ENCODE assay signal across 8 cellular contexts in genomic region chr11:62705401-62705800, GRCh38. TPM values are rescaled to one million over a fixed set of nuclear protein-coding genes. Genes with fewer than 3 reads are reported as not detected.
DNase-seq lines count a peak whose midpoint lies in the region; ATAC-seq and TF ChIP-seq lines count a peak whose summit lies in the region.

No MANE protein-coding gene starts in this region.

- no peak overlapping the region for H3K4ac ChIP-seq in neuronal stem cell (ENCODE audit: low read length)

- TF ChIP-seq POLR2A in Peyer's patch (IDR thresholded peaks at IDR 0.05) = no peak

- TF ChIP-seq CTCF in Peyer's patch (IDR thresholded peaks at IDR 0.05) (no peak), endodermal cell (conservative IDR thresholded peaks at IDR 0.05) (peak; percentile 22)

- H3K36me3 ChIP-seq in Peyer's patch (peaks cover 0 to 7% (median 0%) of the 10 kb centered on the region in 3 donors), endodermal cell (ENCODE audit: control insufficient read depth, insufficient read depth, low read length) (peaks cover 50% of the 10 kb centered on the region), neuronal stem cell (replicated peaks in 1 of 2; ENCODE audit: control insufficient read depth in 2 of 2, insufficient read depth in 2 of 2, low read length in 2 of 2) (peaks cover 9 to 59% of the 10 kb centered on the region in 2 donors)

- H2BK15ac ChIP-seq in neuronal stem cell (ENCODE audit: low read length) = peak overlapping the region; percentile 42

- peak overlapping the region; percentile 76 for H2BK5ac ChIP-seq in neuronal stem cell (ENCODE audit: low read length)

- H2AK5ac ChIP-seq in neuronal stem cell (ENCODE audit: low read depth, low read length) = peak overlapping the region; percentile 72

- peak overlapping the region; percentile 88 for H2AFZ ChIP-seq in neuronal stem cell (ENCODE audit: low read length)

- H3K27me3 Mint-ChIP-seq in endodermal cell (ENCODE audit: insufficient read depth) = no peaks in the 10 kb centered on the region

- peak overlapping the region; percentile 33 for H4K91ac ChIP-seq in neuronal stem cell (ENCODE audit: low read depth, low read length, poor library complexity)

- H3K14ac ChIP-seq in neuronal stem cell (ENCODE audit: low read length) = no peak overlapping the region

- DNase-seq in NCI-H1092 treated with DMSO at 0.1 percent for 48 hours (lab: John Stamatoyannopoulos, UW) = peak; percentile 85
- DNase-seq in NCI-H1092 (lab: John Stamatoyannopoulos, UW) = no peak
- no peak for DNase-seq in Peyer's patch
- peak; percentile 61 for DNase-seq in endodermal cell
- no peak for DNase-seq in neuronal stem cell (ENCODE audit: low spot score)
- DNase-seq in stimulated activated naive CD4-positive, alpha-beta T cell (lab: John Stamatoyannopoulos, UW) = no peak
- DNase-seq in OCI-M2 (lab: John Stamatoyannopoulos, UW; ENCODE audit: unreplicated experiment) = no peak

- no peaks in the 10 kb centered on the region for H3K79me1 ChIP-seq in neuronal stem cell (ENCODE audit: low read depth, low read length)

- H3K4me1 ChIP-seq in Peyer's patch (peaks cover 0 to 35% (median 12%) of the 10 kb centered on the region in 4 donors), endodermal cell (ENCODE audit: control insufficient read depth, insufficient read depth, low read length) (peaks cover 27% of the 10 kb centered on the region), neuronal stem cell (ENCODE audit: control insufficient read depth in 2 of 2, insufficient read depth in 1 of 2, low read depth in 1 of 2, low read length in 2 of 2) (peaks cover 23 to 31% of the 10 kb centered on the region in 2 donors)

- H3K9me3 ChIP-seq in Peyer's patch (no peaks in the 10 kb centered on the region), endodermal cell (ENCODE audit: control insufficient read depth, low read length) (no peaks in the 10 kb centered on the region), neuronal stem cell (replicated peaks in 1 of 2; ENCODE audit: control insufficient read depth in 2 of 2, insufficient read depth in 1 of 2, low read depth in 1 of 2, low read length in 2 of 2) (no peaks in the 10 kb centered on the region)

- no peak overlapping the region for H3K23ac ChIP-seq in neuronal stem cell (ENCODE audit: low read depth, low read length, poor library complexity)

- H4K8ac ChIP-seq in neuronal stem cell (ENCODE audit: low read depth, low read length) = no peak overlapping the region

- H3K36me3 Mint-ChIP-seq in endodermal cell (ENCODE audit: low read depth) = peaks cover 30% of the 10 kb centered on the region

- H3K27me3 ChIP-seq in Peyer's patch (no peaks in the 10 kb centered on the region), endodermal cell (ENCODE audit: control insufficient read depth, insufficient read depth, low read length, poor library complexity, severe bottlenecking) (no peaks in the 10 kb centered on the region), neuronal stem cell (ENCODE audit: control insufficient read depth in 3 of 3, insufficient read depth in 3 of 3, low read depth in 1 of 3, low read length in 3 of 3) (no peaks in the 10 kb centered on the region)

- no peak for ATAC-seq in HG03196 (IDR thresholded peaks at IDR 0.05; ENCODE audit: unreplicated experiment)

- no peak overlapping the region for H3K18ac ChIP-seq in neuronal stem cell (ENCODE audit: low read length)

- H2BK120ac ChIP-seq in neuronal stem cell (ENCODE audit: low read depth, low read length) = no peak overlapping the region

- H3K4me3 ChIP-seq in Peyer's patch (peak overlapping the region; percentile 63 to 87 (median 79)), endodermal cell (ENCODE audit: low read length) (peak overlapping the region; percentile 97), neuronal stem cell (ENCODE audit: low read length in 2 of 2) (peak overlapping the region; percentile 70 to 91)

- H3K27ac ChIP-seq in Peyer's patch (peak overlapping the region; percentile 67 to 78 (median 73)), endodermal cell (ENCODE audit: low read depth, low read length) (peak overlapping the region; percentile 87), neuronal stem cell (replicated peaks; ENCODE audit: low read length) (peak overlapping the region; percentile 70)

- peak overlapping the region; percentile 95 for H3K27ac Mint-ChIP-seq in endodermal cell

- WGBS in endodermal cell (ENCODE audit: insufficient coverage in 1 of 2, insufficient read length in 1 of 2), 2 experiments = 73 to 77% methylated on average over 6 to 7 of the region's 7 CpGs
- no CpG with 5 or more reads among the region's 7 CpGs for WGBS in neuronal stem cell (ENCODE audit: extremely low coverage in 2 of 2, insufficient read length in 2 of 2, insufficient replicate concordance in 1 of 2), 2 donors

- no peaks in the 10 kb centered on the region for H3K9me3 Mint-ChIP-seq in endodermal cell

- no peak overlapping the region for H2BK12ac ChIP-seq in neuronal stem cell (ENCODE audit: low read length)

- H3K4me3 Mint-ChIP-seq in endodermal cell = peak overlapping the region; percentile 83

- H3K4me1 Mint-ChIP-seq in endodermal cell = peaks cover 40% of the 10 kb centered on the region

- peak overlapping the region; percentile 67 for H3K4me2 ChIP-seq in neuronal stem cell (ENCODE audit: insufficient read depth, low read length, poor library complexity, severe bottlenecking)

- H3K9ac ChIP-seq in endodermal cell (ENCODE audit: extremely low read depth, low read length, poor library complexity, severe bottlenecking) = peak overlapping the region; percentile 96
- peak overlapping the region; percentile 89 for H3K9ac ChIP-seq in neuronal stem cell (ENCODE audit: low read depth, low read length, poor library complexity)

RNA-seq across cellular contexts. Expression of gene BSCL2, which starts 1.8 kb away (rescaled TPM):
- total RNA-seq in Peyer's patch (10 to 100 TPM; 51.5 to 71.2 (median 61.3) TPM), endodermal cell (10 to 100 TPM; 68.6 to 77.2 TPM)
- 132 TPM for polyA plus RNA-seq in endodermal cell (2013, experiment 1 of 2)
- polyA plus RNA-seq in endodermal cell (2013, experiment 2 of 2) = 108 TPM
- 70.6 TPM for polyA plus RNA-seq in neuronal stem cell (2013, experiment 1 of 2)
- polyA plus RNA-seq in neuronal stem cell (2013, experiment 2 of 2) = 63.6 TPM

RNA-seq across cellular contexts. Expression of gene GNG3, which starts 2.1 kb away (rescaled TPM):
- total RNA-seq in Peyer's patch = not detected
- 1 to 10 TPM in 1 of 2 donors, under 1 TPM in 1; 0.40 to 1.7 TPM for total RNA-seq in endodermal cell
- polyA plus RNA-seq in endodermal cell (2013, experiment 1 of 2) = 24.8 TPM
- 18.6 TPM for polyA plus RNA-seq in endodermal cell (2013, experiment 2 of 2)
- 1.9 TPM for polyA plus RNA-seq in neuronal stem cell (2013, experiment 1 of 2)
- 1.7 TPM for polyA plus RNA-seq in neuronal stem cell (2013, experiment 2 of 2)

RNA-seq across cellular contexts. Expression of gene LRRN4CL, which starts 16.1 kb away (rescaled TPM):
- 10 to 100 TPM in 1 of 4 donors, 1 to 10 TPM in 3; 5.4 to 11.6 (median 8.8) TPM for total RNA-seq in Peyer's patch
- under 1 TPM; 0.55 to 0.99 TPM for total RNA-seq in endodermal cell
- polyA plus RNA-seq in endodermal cell (2013, experiment 1 of 2) = 0.14 TPM
- 0.17 TPM for polyA plus RNA-seq in endodermal cell (2013, experiment 2 of 2)
- polyA plus RNA-seq in neuronal stem cell (2013, experiment 1 of 2) = not detected
- 0.01 TPM for polyA plus RNA-seq in neuronal stem cell (2013, experiment 2 of 2)

RNA-seq across cellular contexts. Expression of gene HNRNPUL2, which starts 21.9 kb away (rescaled TPM):
- total RNA-seq in Peyer's patch (10 to 100 TPM; 38.7 to 68.8 (median 50.3) TPM), endodermal cell (10 to 100 TPM; 48.1 to 49.8 TPM)
- polyA plus RNA-seq in endodermal cell (2013, experiment 1 of 2) = 55.9 TPM
- polyA plus RNA-seq in endodermal cell (2013, experiment 2 of 2) = 49.4 TPM
- polyA plus RNA-seq in neuronal stem cell (2013, experiment 1 of 2) = 46.6 TPM
- 45.8 TPM for polyA plus RNA-seq in neuronal stem cell (2013, experiment 2 of 2)

RNA-seq across cellular contexts. Expression of gene TTC9C, which starts 22.9 kb away (rescaled TPM):
- 10 to 100 TPM; 16.5 to 30.5 (median 22.9) TPM for total RNA-seq in Peyer's patch
- 10 to 100 TPM; 40.0 to 55.4 TPM for total RNA-seq in endodermal cell
- 58.7 TPM for polyA plus RNA-seq in endodermal cell (2013, experiment 1 of 2)
- 53.4 TPM for polyA plus RNA-seq in endodermal cell (2013, experiment 2 of 2)
- polyA plus RNA-seq in neuronal stem cell (2013, experiment 1 of 2) = 69.5 TPM
- 75.5 TPM for polyA plus RNA-seq in neuronal stem cell (2013, experiment 2 of 2)

Comparison
In these comparisons a context has a peak if more than half of its experiments do, and no peak if none do; other contexts are left out.
1. DNase-seq: peak in NCI-H1092 treated with DMSO at 0.1 percent for 48 hours (single experiment) and endodermal cell (single experiment); none in NCI-H1092 (single experiment), Peyer's patch (0 of 3), neuronal stem cell (single experiment), stimulated activated naive CD4-positive, alpha-beta T cell (0 of 6) and OCI-M2 (single experiment).
2. Peak in every context shown above with its lines, with median percentiles within 50 percentile points of each other: H3K27ac ChIP-seq and H3K4me3 ChIP-seq.